ENCODE assay signal across 9 cellular contexts in genomic region chr17:28718317-28718672, GRCh38. TPM values are rescaled to one million over a fixed set of nuclear protein-coding genes. Genes with fewer than 3 reads are reported as not detected.
A peak's percentile ranks its signal among the peaks of the same experiment; 100 is the strongest.
DNase-seq lines count a peak whose midpoint lies in the region; ATAC-seq and TF ChIP-seq lines count a peak whose summit lies in the region.
"Had no signal": no experiment of that assay in that cellular context is flagged by ENCODE, and none has a peak within 500 bp of the region (broad histone marks: within the 10 kb centered on the region; RNA-seq: fewer than 3 reads in every experiment).

No MANE protein-coding gene starts in this region.

- in situ Hi-C loops in G401 (cut with HindIII; ENCODE audit: low sequenced_read_pairs), result no loop called here

- peak overlapping the region; percentile 58 to 99 (median 74) for H3K4me3 Mint-ChIP-seq in naive thymus-derived CD4-positive, alpha-beta T cell

- H3K4me1 Mint-ChIP-seq in naive thymus-derived CD4-positive, alpha-beta T cell, result peaks cover 15 to 59% (median 37%) of the 10 kb centered on the region in 7 donors

- intact Hi-C loops in naive thymus-derived CD4-positive, alpha-beta T cell (cut with micrococcal nuclease), result loop anchor here in 1 of 2 donors (2.0 to 5.0 kb wide), 6 partner anchors 34 to 383 kb away; partner anchors contain the start of genes DHRS13, ERAL1, IFT20 and PIGS

- CTCF ChIA-PET in naive thymus-derived CD4-positive, alpha-beta T cell (lab: Charles Lee), result no interaction called here

- peak overlapping the region; percentile 59 to 97 (median 85) for H3K27ac Mint-ChIP-seq in naive thymus-derived CD4-positive, alpha-beta T cell

- POLR2A ChIA-PET in naive thymus-derived CD4-positive, alpha-beta T cell (lab: Charles Lee), result interaction anchor here (2.5 to 4.8 kb wide), 3 partner anchors 7 to 56 kb away, joined by 21 to 59 read pairs (median 23); partner anchors contain the start of genes PROCA1, SDF2, SUPT6H and TRAF4

- peak overlapping the region; percentile 84 for H3K4me3 ChIP-seq in AG10803 (ENCODE audit: low read length)
- peak overlapping the region; percentile 82 for H3K4me3 ChIP-seq in MG63
- peak overlapping the region; percentile 80 for H3K4me3 ChIP-seq in choroid plexus epithelial cell (ENCODE audit: low read depth, low read length)
- H3K4me3 ChIP-seq in naive thymus-derived CD4-positive, alpha-beta T cell (ENCODE audit: low read length), result no peak overlapping the region
- no peak overlapping the region for H3K4me3 ChIP-seq in WERI-Rb-1 (ENCODE audit: low read depth, low read length)

- TF ChIP-seq CTCF in AG10803 (conservative IDR thresholded peaks at IDR 0.05; ENCODE audit: low read length) (no peak), choroid plexus epithelial cell (conservative IDR thresholded peaks at IDR 0.05; ENCODE audit: low read depth, low read length) (no peak), WERI-Rb-1 (IDR thresholded peaks at IDR 0.05; ENCODE audit: low read depth, low read length) (no peak)

- peaks cover 0 to 24% (median 6%) of the 10 kb centered on the region in 5 donors for H3K27me3 Mint-ChIP-seq in naive thymus-derived CD4-positive, alpha-beta T cell

- H3K9me3 ChIP-seq in MG63 (no peaks in the 10 kb centered on the region), WERI-Rb-1 (ENCODE audit: severe bottlenecking) (no peaks in the 10 kb centered on the region)
- H3K9me3 ChIP-seq in naive thymus-derived CD4-positive, alpha-beta T cell (ENCODE audit: control insufficient read depth in 2 of 3, low read length in 3 of 3), result no peaks in the 10 kb centered on the region

- H3K36me3 Mint-ChIP-seq in naive thymus-derived CD4-positive, alpha-beta T cell, result peaks cover 0 to 24% (median 19%) of the 10 kb centered on the region in 5 donors

- no peak for ATAC-seq in naive thymus-derived CD4-positive, alpha-beta T cell

- DNase-seq in AG10803 (ENCODE audit: low read depth), result peak; percentile 18
- no peak for DNase-seq in MG63
- DNase-seq in choroid plexus epithelial cell (ENCODE audit: low read depth), result no peak
- no peak for DNase-seq in naive thymus-derived CD4-positive, alpha-beta T cell
- no peak for DNase-seq in WERI-Rb-1
- DNase-seq in G401 (ENCODE audit: low spot score), result no peak
- no peak for DNase-seq in stimulated activated CD4-positive, alpha-beta T cell treated with anti-CD3 and anti-CD28 coated beads, Interleukin-2, amount 100 ng/mL, for 48 hours
- DNase-seq in stimulated activated CD4-positive, alpha-beta T cell treated with anti-CD3 and anti-CD28 coated beads, Interleukin-12 subunit alpha, Interleukin-12 subunit beta, amount 100 ng/mL, for 4 hours, result no peak
- DNase-seq: effector memory CD4-positive, alpha-beta T cell had no signal

- H3K36me3 ChIP-seq in MG63 (peaks cover 75% of the 10 kb centered on the region), WERI-Rb-1 (peaks cover 34% of the 10 kb centered on the region)
- H3K36me3 ChIP-seq in naive thymus-derived CD4-positive, alpha-beta T cell (ENCODE audit: control insufficient read depth in 2 of 3, insufficient read depth in 3 of 3, low read length in 3 of 3), result peaks cover 18 to 21% (median 20%) of the 10 kb centered on the region in 3 experiments

- no peaks in the 10 kb centered on the region for H3K27me3 ChIP-seq in MG63
- H3K27me3 ChIP-seq in naive thymus-derived CD4-positive, alpha-beta T cell (ENCODE audit: control insufficient read depth in 2 of 2, insufficient read depth in 2 of 2, low read length in 2 of 2), result no peaks in the 10 kb centered on the region
- H3K27me3 ChIP-seq in WERI-Rb-1 (ENCODE audit: insufficient read depth, low read depth, severe bottlenecking), result no peaks in the 10 kb centered on the region

- H3K9me3 Mint-ChIP-seq in naive thymus-derived CD4-positive, alpha-beta T cell, result peaks cover 0 to 2% (median 0%) of the 10 kb centered on the region in 11 donors

- peak overlapping the region; percentile 19 for H3K27ac ChIP-seq in naive thymus-derived CD4-positive, alpha-beta T cell (ENCODE audit: low read depth, low read length)
- H3K27ac ChIP-seq in WERI-Rb-1, result no peak overlapping the region; the same call in 1 of the 2 replicates

- peaks cover 27 to 33% of the 10 kb centered on the region in 2 donors for H3K4me1 ChIP-seq in naive thymus-derived CD4-positive, alpha-beta T cell (ENCODE audit: control insufficient read depth in 2 of 2, insufficient read depth in 2 of 2, low read length in 2 of 2)

RNA-seq across cellular contexts. Expression of gene RAB34, which starts 0.6 kb away (rescaled TPM):
- 445 and 645 TPM in 2 replicates for total RNA-seq in MG63 (2014; rRNA removed; shearing (Covaris generic); ENCODE audit: low replicate concordance)
- total RNA-seq in naive thymus-derived CD4-positive, alpha-beta T cell, result 10 to 100 TPM; 11.0 to 50.2 (median 16.4) TPM
- 10 to 100 TPM; 12.2 to 19.2 TPM for polyA plus RNA-seq in naive thymus-derived CD4-positive, alpha-beta T cell
- 373 TPM in 2 replicates for total RNA-seq in G401 (2014; rRNA removed; shearing (Covaris generic))

RNA-seq across cellular contexts. Expression of gene RPL23A, which starts 1.5 kb away (rescaled TPM):
- total RNA-seq in MG63 (2014; rRNA removed; shearing (Covaris generic); ENCODE audit: low replicate concordance), result 768 and 1,491 TPM in 2 replicates
- 1,000 to 10,000 TPM; 1,887 to 3,452 (median 3,095) TPM for total RNA-seq in naive thymus-derived CD4-positive, alpha-beta T cell
- polyA plus RNA-seq in naive thymus-derived CD4-positive, alpha-beta T cell, result 1,000 to 10,000 TPM; 5,029 to 6,337 TPM
- total RNA-seq in G401 (2014; rRNA removed; shearing (Covaris generic)), result 1,133 and 1,289 TPM in 2 replicates

RNA-seq across cellular contexts. Expression of gene PROCA1, which starts 6.6 kb away (rescaled TPM):
- 0.79 TPM in 1 of 2 replicates, not detected in the other for total RNA-seq in MG63 (2014; rRNA removed; shearing (Covaris generic); ENCODE audit: low replicate concordance)
- total RNA-seq in naive thymus-derived CD4-positive, alpha-beta T cell, result 10 to 100 TPM in 2 of 5 experiments, 1 to 10 TPM in 3; 5.2 to 14.4 (median 7.3) TPM
- polyA plus RNA-seq in naive thymus-derived CD4-positive, alpha-beta T cell, result 1 to 10 TPM in 1 of 2 donors, under 1 TPM in 1; 0.44 to 1.4 TPM
- total RNA-seq in G401 (2014; rRNA removed; shearing (Covaris generic)), result 2.4 and 17.2 TPM in 2 replicates

RNA-seq across cellular contexts. Expression of gene TLCD1, which starts 7.7 kb away (rescaled TPM):
- 6.7 and 26.1 TPM in 2 replicates for total RNA-seq in MG63 (2014; rRNA removed; shearing (Covaris generic); ENCODE audit: low replicate concordance)
- 1 to 10 TPM in 1 of 5 experiments, under 1 TPM in 2, not detected in 2; 0.69 to 3.0 (median 0.79) TPM for total RNA-seq in naive thymus-derived CD4-positive, alpha-beta T cell
- polyA plus RNA-seq in naive thymus-derived CD4-positive, alpha-beta T cell, result not detected
- total RNA-seq in G401 (2014; rRNA removed; shearing (Covaris generic)), result 9.2 and 12.1 TPM in 2 replicates

RNA-seq across cellular contexts. Expression of gene NEK8, which starts 10.3 kb away (rescaled TPM):
- 0.69 and 4.0 TPM in 2 replicates for total RNA-seq in MG63 (2014; rRNA removed; shearing (Covaris generic); ENCODE audit: low replicate concordance)
- 10 to 100 TPM in 3 of 5 experiments, 1 to 10 TPM in 2; 7.5 to 12.8 (median 11.3) TPM for total RNA-seq in naive thymus-derived CD4-positive, alpha-beta T cell
- polyA plus RNA-seq in naive thymus-derived CD4-positive, alpha-beta T cell, result 1 to 10 TPM; 3.3 to 4.5 TPM
- total RNA-seq in G401 (2014; rRNA removed; shearing (Covaris generic)), result 10.2 and 15.1 TPM in 2 replicates

Comparison
In these comparisons a context has a peak if more than half of its experiments do, and no peak if none do; other contexts are left out.
1. H3K4me3 ChIP-seq: peak in AG10803 (single experiment), MG63 (single experiment) and choroid plexus epithelial cell (single experiment); none in naive thymus-derived CD4-positive, alpha-beta T cell (single experiment) and WERI-Rb-1 (single experiment).